ENCODE assay signal across 8 cellular contexts in the genomic region with DNA sequence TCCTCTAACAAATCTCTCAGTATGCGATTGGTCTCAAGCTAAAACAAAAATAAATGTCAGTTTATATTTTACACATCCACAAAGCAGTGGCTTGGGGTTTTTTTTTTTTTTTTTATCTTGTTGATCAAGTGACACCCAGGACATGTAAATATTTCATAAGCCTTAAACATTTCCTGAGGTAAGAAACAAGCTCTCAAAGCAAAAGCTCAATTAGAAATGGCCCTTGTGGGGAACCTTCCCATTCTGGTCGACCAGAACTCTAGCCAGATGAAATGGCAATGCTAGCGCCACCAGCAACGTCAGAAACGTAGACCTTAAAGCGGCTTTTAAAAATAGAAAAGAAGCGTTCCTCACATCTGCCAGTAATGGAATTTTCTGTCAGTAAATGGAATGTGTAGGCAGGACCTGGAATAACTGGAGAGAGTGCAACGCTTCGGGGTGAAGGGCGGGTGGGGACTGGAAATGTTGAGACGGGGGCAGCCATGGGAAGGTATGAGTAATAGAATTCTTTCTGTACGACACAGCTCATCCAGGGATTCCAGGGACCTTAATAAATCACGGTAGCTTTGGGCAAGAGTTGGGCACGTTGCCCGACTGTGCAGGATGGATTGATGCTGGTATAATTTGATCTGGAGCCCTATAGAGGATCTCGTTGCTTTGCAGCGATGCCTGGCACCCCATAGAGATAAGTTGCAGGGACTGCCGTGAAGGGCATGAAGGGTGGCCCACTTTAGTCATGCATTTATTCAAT. TPM values are rescaled to one million over a fixed set of nuclear protein-coding genes. Genes with fewer than 3 reads are reported as not detected.
DNase-seq lines count a peak whose midpoint lies in the region; ATAC-seq, FAIRE-seq and TF ChIP-seq lines count a peak whose summit lies in the region.

No MANE protein-coding gene starts in this region.

- no peak overlapping the region for H3K4me3 Mint-ChIP-seq in mesothelial cell of epicardium

- H3K36me3 ChIP-seq in A673 (ENCODE audit: insufficient read depth, low read length, poor library complexity, severe bottlenecking): no peaks in the 10 kb centered on the region
- no peaks in the 10 kb centered on the region for H3K36me3 ChIP-seq in IMR-90 (ENCODE audit: control insufficient read depth, insufficient read depth, low read length)
- no peaks in the 10 kb centered on the region for H3K36me3 ChIP-seq in bronchial epithelial cell (ENCODE audit: control insufficient read depth, insufficient read depth, low read length)

- H3K9ac ChIP-seq in IMR-90 (ENCODE audit: low read depth, low read length): 0 out of 2 replicates have a peak overlapping the region, but pooled peaks have one; percentile 17

- no peaks in the 10 kb centered on the region for H3K27me3 Mint-ChIP-seq in mesothelial cell of epicardium (ENCODE audit: low read depth)

- H2BK5ac ChIP-seq in IMR-90 (ENCODE audit: low read depth, low read length, poor library complexity, severe bottlenecking): peak overlapping the region; percentile 97

- H2AK5ac ChIP-seq in IMR-90 (ENCODE audit: low read depth, low read length): 0 out of 2 replicates have a peak overlapping the region, but pooled peaks have one; percentile 26

- peaks cover 32% of the 10 kb centered on the region for H3K9me1 ChIP-seq in IMR-90 (ENCODE audit: insufficient read depth, low read length)

- ATAC-seq in IMR-90 (ENCODE audit: low read depth) (peak; percentile 63), HG03469 (IDR thresholded peaks at IDR 0.05; ENCODE audit: unreplicated experiment) (no peak), GM21381 (IDR thresholded peaks at IDR 0.05; ENCODE audit: unreplicated experiment) (no peak), HG02610 (IDR thresholded peaks at IDR 0.05; ENCODE audit: unreplicated experiment) (no peak)

- H3K79me1 ChIP-seq in IMR-90 (ENCODE audit: low read depth in 1 of 2, low read length in 2 of 2): peaks cover 5 to 23% of the 10 kb centered on the region in 2 experiments

- peak overlapping the region; percentile 86 for H4K5ac ChIP-seq in IMR-90 (ENCODE audit: low read depth, low read length)

- peak overlapping the region; percentile 99 for H2BK20ac ChIP-seq in IMR-90 (ENCODE audit: low read depth, low read length)

- peaks cover 15% of the 10 kb centered on the region for H3K4me1 ChIP-seq in A673 (ENCODE audit: insufficient read depth, low read length, poor library complexity, severe bottlenecking)
- H3K4me1 ChIP-seq in IMR-90 (ENCODE audit: control insufficient read depth, insufficient read depth, low read length): peaks cover 22% of the 10 kb centered on the region

- H3K56ac ChIP-seq in IMR-90 (ENCODE audit: extremely low read depth, insufficient read depth, low read length): peak overlapping the region; percentile 94

- H3K27me3 ChIP-seq in A673 (replicated peaks; ENCODE audit: insufficient read depth, low read depth, low read length, poor library complexity): no peaks in the 10 kb centered on the region
- no peaks in the 10 kb centered on the region for H3K27me3 ChIP-seq in IMR-90 (ENCODE audit: control insufficient read depth, insufficient read depth, low read length)
- H3K27me3 ChIP-seq in bronchial epithelial cell (ENCODE audit: control insufficient read depth, insufficient read depth, low read length): no peaks in the 10 kb centered on the region

- peak overlapping the region; percentile 99 for H2BK120ac ChIP-seq in IMR-90 (ENCODE audit: low read depth, low read length)

- no peak for TF ChIP-seq RAD21 in IMR-90 (IDR thresholded peaks at IDR 0.05; ENCODE audit: low read length)

- no peaks in the 10 kb centered on the region for H3K9me3 Mint-ChIP-seq in mesothelial cell of epicardium

- intact Hi-C loops in A673 (cut with micrococcal nuclease; ENCODE audit: unreplicated experiment) (no loop called here), IMR-90 (cut with micrococcal nuclease) (loop anchor here (1.0 kb wide), 1 partner anchor 45 kb away; the partner anchor contains the start of genes BTD and HACL1)

- peak overlapping the region; percentile 90 for H3K27ac Mint-ChIP-seq in mesothelial cell of epicardium

- H3K18ac ChIP-seq in IMR-90 (ENCODE audit: low read depth, low read length): peak overlapping the region; percentile 96

- H4K8ac ChIP-seq in IMR-90 (ENCODE audit: low read depth in 2 of 2, low read length in 2 of 2): peak overlapping the region; percentile 97

- no peak; the same call in 1 of the 2 replicates for TF ChIP-seq POLR2A in IMR-90 (IDR thresholded peaks at IDR 0.05; ENCODE audit: low read depth, low read length)

- peaks cover 31% of the 10 kb centered on the region for H3K4me1 Mint-ChIP-seq in mesothelial cell of epicardium

- H4K91ac ChIP-seq in IMR-90 (ENCODE audit: insufficient read depth, low read depth, low read length): peak overlapping the region; percentile 95

- dilution Hi-C loops in IMR-90 (cut with HindIII; ENCODE audit: low sequenced_read_pairs, unreplicated experiment): no loop called here

- H3K27ac ChIP-seq in A673 (ENCODE audit: low read depth, low read length, poor library complexity, severe bottlenecking) (no peak overlapping the region), IMR-90 (ENCODE audit: insufficient read depth, low read length) (peak overlapping the region; percentile 95)

- H2AK9ac ChIP-seq in IMR-90 (replicated peaks; ENCODE audit: low read depth, low read length, poor library complexity): peak overlapping the region; percentile 0

- TF ChIP-seq CTCF in A673 (conservative IDR thresholded peaks at IDR 0.05; ENCODE audit: low read depth, low read length) (no peak), IMR-90 (conservative IDR thresholded peaks at IDR 0.05; ENCODE audit: low read depth, low read length) (no peak), bronchial epithelial cell (IDR thresholded peaks at IDR 0.05; ENCODE audit: insufficient read depth, low read length, severe bottlenecking) (no peak), mesothelial cell of epicardium (IDR thresholded peaks at IDR 0.05; ENCODE audit: unreplicated experiment) (no peak)

- H3K9me3 ChIP-seq in A673 (ENCODE audit: low read depth, low read length, poor library complexity, severe bottlenecking) (no peaks in the 10 kb centered on the region), IMR-90 (ENCODE audit: control insufficient read depth, insufficient read depth, low read length) (no peaks in the 10 kb centered on the region)

- 0 out of 2 replicates have a peak, but pooled peaks cover 3% of the 10 kb centered on the region for H4K20me1 ChIP-seq in IMR-90 (ENCODE audit: insufficient read depth, low read length)

- H3K4ac ChIP-seq in IMR-90 (ENCODE audit: low read depth, low read length): peak overlapping the region; percentile 99

- in situ Hi-C loops in IMR-90 (cut with MboI; ENCODE audit: low sequenced_read_pairs): loop anchor here (10.0 to 25.0 kb wide), 3 partner anchors 159 to 591 kb away; no protein-coding TSS in a partner anchor

- FAIRE-seq in bronchial epithelial cell (lab: Jason Lieb, UNC): no peak

- H3K23ac ChIP-seq in IMR-90 (ENCODE audit: low read depth, low read length): peak overlapping the region; percentile 98; the same call in 1 of the 2 replicates

- POLR2A ChIA-PET in A673 (lab: Charles Lee; ENCODE audit: low non-redundant PET): interaction anchor here (0.7 to 1.1 kb wide), 2 partner anchors 10 to 12 kb away, joined by 7 to 12 read pairs; no protein-coding TSS in a partner anchor
- POLR2A ChIA-PET in IMR-90 (lab: Charles Lee; ENCODE audit: unreplicated experiment): interaction anchor here (1.0 kb wide), 1 partner anchor 152 kb away, joined by 3 read pairs; the partner anchor contains the start of gene ANKRD28

- CTCF ChIA-PET in A673 (lab: Charles Lee): interaction anchor here (0.6 kb wide), 1 partner anchor 151 kb away, joined by 3 read pairs; no protein-coding TSS in a partner anchor
- CTCF ChIA-PET in IMR-90 (lab: Yijun Ruan, JAX): interaction anchor here (0.6 to 1.3 kb wide), 2 partner anchors 11 to 142 kb away, joined by 3 to 6 read pairs; no protein-coding TSS in a partner anchor

- BruUV-seq in A673 (replicated peaks; lab: Mats Ljungman, UMichigan) (no TSS peak), IMR-90 (replicated peaks; lab: Mats Ljungman, UMichigan) (no TSS peak)

- peak overlapping the region; percentile 66 for H3K4me2 ChIP-seq in IMR-90 (ENCODE audit: low read depth, low read length)

- peak overlapping the region; percentile 99 for H3K14ac ChIP-seq in IMR-90 (replicated peaks; ENCODE audit: low read depth, low read length)

- H2AFZ ChIP-seq in IMR-90 (replicated peaks; ENCODE audit: low read length, poor library complexity): no peak overlapping the region

- WGBS in IMR-90 (ENCODE audit: extremely low coverage in 2 of 2, insufficient read length in 1 of 2), 2 experiments: 17% methylated on average over 7 of the region's 18 CpGs; no CpG with 5 or more reads in 1 of the 2 experiments

- peaks cover 2% of the 10 kb centered on the region for H3K36me3 Mint-ChIP-seq in mesothelial cell of epicardium

- H2BK15ac ChIP-seq in IMR-90 (ENCODE audit: low read depth, low read length): peak overlapping the region; percentile 99

- H3K4me3 ChIP-seq in A673 (ENCODE audit: low read depth, low read length, poor library complexity, severe bottlenecking) (no peak overlapping the region), IMR-90 (ENCODE audit: insufficient read depth, low read depth, low read length) (no peak overlapping the region), bronchial epithelial cell (ENCODE audit: low read depth, low read length) (no peak overlapping the region)

- DNase-seq in A673 (ENCODE audit: low spot score) (peak; percentile 87), IMR-90 (peak; percentile 94), bronchial epithelial cell (ENCODE audit: low read depth) (peak; percentile 90), mesothelial cell of epicardium (ENCODE audit: low spot score in 2 of 2, unreplicated experiment in 2 of 2) (peak; percentile 44 to 82), SKM-1 (lab: John Stamatoyannopoulos, UW; ENCODE audit: unreplicated experiment) (no peak)

TF ChIP-seq in IMR-90, 13 proteins besides CTCF, POLR2A, EP300 and RAD21 (continues in another document):
- TF ChIP-seq MAFK (IDR thresholded peaks at IDR 0.05; ENCODE audit: low read depth, low read length) (no peak), CEBPB (IDR thresholded peaks at IDR 0.05; ENCODE audit: low read depth, low read length) (peak; percentile 68), CHD1 (IDR thresholded peaks at IDR 0.05; ENCODE audit: low read depth, low read length) (no peak; the same call in 1 of the 2 replicates)

RNA-seq across cellular contexts. Expression of gene BTD, which starts 44.4 kb away (rescaled TPM):
- total RNA-seq in A673 (2021) (5.6 and 7.6 TPM in 2 replicates), IMR-90 (2012; rRNA removed) (14.2 and 21.1 TPM in 2 replicates), bronchial epithelial cell (9.3 and 9.7 TPM in 2 replicates), mesothelial cell of epicardium (10.7 to 12.5 TPM (median 12.3 TPM) in 3 replicates)
- 12.0 and 14.8 TPM in 2 replicates for polyA plus RNA-seq in IMR-90 (2012; rRNA removed)
- polyA plus RNA-seq in IMR-90 (2012; cell fraction: cytosol; rRNA removed): 9.0 and 13.6 TPM in 2 replicates
- polyA plus RNA-seq in IMR-90 (2012; cell fraction: nucleus; rRNA removed; ENCODE audit: low replicate concordance): 7.5 and 11.5 TPM in 2 replicates

RNA-seq across cellular contexts. Expression of gene HACL1, which starts 44.5 kb away (rescaled TPM):
- total RNA-seq in A673 (2021) (18.6 and 22.0 TPM in 2 replicates), IMR-90 (2012; rRNA removed) (28.1 and 31.4 TPM in 2 replicates), bronchial epithelial cell (15.7 and 25.0 TPM in 2 replicates), mesothelial cell of epicardium (25.1 to 25.4 TPM (median 25.3 TPM) in 3 replicates)
- 9.9 and 11.1 TPM in 2 replicates for polyA plus RNA-seq in IMR-90 (2012; rRNA removed)
- 5.4 and 7.0 TPM in 2 replicates for polyA plus RNA-seq in IMR-90 (2012; cell fraction: cytosol; rRNA removed)
- polyA plus RNA-seq in IMR-90 (2012; cell fraction: nucleus; rRNA removed; ENCODE audit: low replicate concordance): 7.2 and 16.3 TPM in 2 replicates
